Comparison of ENCODE assay signal across 28 cellular contexts in the genomic region with DNA sequence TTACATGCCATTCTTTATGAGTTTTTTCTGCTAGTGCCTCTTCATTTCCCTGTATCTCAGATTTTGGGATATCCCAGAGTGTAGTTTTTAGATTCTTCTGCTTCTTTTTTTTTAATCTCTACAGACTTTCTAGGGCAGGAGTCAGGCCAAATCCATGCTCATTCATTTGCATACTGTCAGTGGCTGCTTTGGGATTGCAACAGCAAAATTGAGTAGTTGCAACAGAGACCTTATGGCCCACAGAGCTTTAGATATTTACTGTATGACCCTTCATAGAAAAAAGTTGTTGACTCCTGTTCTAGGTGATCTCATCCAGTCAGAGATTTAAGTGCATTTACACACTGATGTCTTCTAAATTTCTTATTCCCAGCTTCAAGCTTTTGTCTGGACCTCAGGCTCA. TPM values are rescaled to one million over a fixed set of nuclear protein-coding genes. Genes with fewer than 3 reads are reported as not detected.
DNase-seq lines count a peak whose midpoint lies in the region; ATAC-seq, FAIRE-seq and TF ChIP-seq lines count a peak whose summit lies in the region.
"Had no signal": no experiment of that assay in that cellular context is flagged by ENCODE, and none has a peak within 500 bp of the region (broad histone marks: within the 10 kb centered on the region; RNA-seq: fewer than 3 reads in every experiment).

No MANE protein-coding gene starts in this region.

- H3K27me3 ChIP-seq in HepG2 (ENCODE audit: control insufficient read depth in 1 of 2, insufficient read depth in 2 of 2, low read length in 2 of 2) (no peaks in the 10 kb centered on the region), prostate gland (replicated peaks; ENCODE audit: insufficient read depth) (no peaks in the 10 kb centered on the region)
- H3K27me3 ChIP-seq: colonic mucosa, spleen had no signal

- H3K4me2 ChIP-seq in HepG2 (ENCODE audit: low read depth, low read length) = no peak overlapping the region

- H3K4me3 ChIP-seq in choroid plexus epithelial cell (ENCODE audit: low read depth, low read length) (no peak overlapping the region), HepG2 (replicated peaks in 1 of 3; ENCODE audit: insufficient read depth in 1 of 3, low read depth in 2 of 3, low read length in 3 of 3) (no peak overlapping the region), prostate gland (no peak overlapping the region)
- H3K4me3 ChIP-seq: colonic mucosa, spleen had no signal

- H3K9me3 Mint-ChIP-seq in stimulated activated naive B cell treated with anti-CD40 and anti-IgM and Interleukin-4, amounts not matched to agents 10 μg/mL and 1 μg/mL and 100 μg/mL, for 72 hours = peaks cover 28 to 30% of the 10 kb centered on the region in 2 donors

- no peak for TF ChIP-seq RAD21 in HepG2 (CRISPR knock-in tag; IDR thresholded peaks at IDR 0.05)

- H3K9me3 ChIP-seq in HepG2 (ENCODE audit: low read length) (no peaks in the 10 kb centered on the region; the same call in 1 of the 2 replicates), prostate gland (no peaks in the 10 kb centered on the region)
- H3K9me3 ChIP-seq: colonic mucosa had no signal

- peaks cover 14% of the 10 kb centered on the region for H3K79me2 ChIP-seq in HepG2 (ENCODE audit: insufficient read depth, low read length)

- CTCF ChIA-PET in HepG2 (lab: Yijun Ruan, JAX; ENCODE audit: low intra/inter-chr PET ratio, low total read pairs) = no interaction called here

- no peaks in the 10 kb centered on the region; the same call in 1 of the 2 replicates for H4K20me1 ChIP-seq in HepG2 (ENCODE audit: insufficient read depth, low read length)

- H3K27ac Mint-ChIP-seq in stimulated activated naive B cell treated with anti-CD40 and anti-IgM and Interleukin-4, amounts not matched to agents 10 μg/mL and 1 μg/mL and 100 μg/mL, for 72 hours = no peak overlapping the region
- H3K27ac Mint-ChIP-seq: activated CD4-positive, alpha-beta memory T cell treated with anti-CD3 and anti-CD28 coated beads for 36 hours; activated naive CD4-positive, alpha-beta T cell treated with anti-CD3 and anti-CD28 coated beads for 36 hours; activated T-helper 1 cell treated with anti-CD3 and anti-CD28 coated beads, Interleukin-12 subunit alpha, Interleukin-12 subunit beta, Interleukin-2, Interleukin-4 antibody, amounts not matched to agents 30 ng/mL and 10 ng/mL and 1 ng/mL, durations not matched to agents 14 hours and 24 hours and 36 hours; CD4-positive, alpha-beta T cell; effector memory CD8-positive, alpha-beta T cell; natural killer cell treated with Interleukin-12 subunit alpha and Interleukin-12 subunit beta and Interleukin-15 and Interleukin-18, amount 100 ng/mL, for 72 hours; T-helper 1 cell treated with Interleukin-12 subunit alpha and Interleukin-12 subunit beta and Interleukin-4 antibody, amounts not matched to agents 30 μg/mL and 1 μg/mL, for 36 hours had no signal

- no peaks in the 10 kb centered on the region for H3K27me3 Mint-ChIP-seq in stimulated activated naive B cell treated with anti-CD40 and anti-IgM and Interleukin-4, amounts not matched to agents 10 μg/mL and 1 μg/mL and 100 μg/mL, for 72 hours
- H3K27me3 Mint-ChIP-seq: activated CD4-positive, alpha-beta memory T cell treated with anti-CD3 and anti-CD28 coated beads for 36 hours; CD4-positive, alpha-beta T cell; effector memory CD8-positive, alpha-beta T cell; natural killer cell treated with Interleukin-12 subunit alpha and Interleukin-12 subunit beta and Interleukin-15 and Interleukin-18, amount 100 ng/mL, for 72 hours had no signal

- POLR2A ChIA-PET in HepG2 (lab: Yijun Ruan, JAX) = no interaction called here

- TF ChIP-seq POLR2A in HepG2 (IDR thresholded peaks at IDR 0.05; ENCODE audit: insufficient read depth in 1 of 2, low read depth in 2 of 2, low read length in 2 of 2) (no peak), prostate gland (IDR thresholded peaks at IDR 0.05) (no peak)

- in situ Hi-C loops in HepG2 (cut with HindIII; ENCODE audit: extremely low pct_ligation_motif_present, low pct_unique_long_range_greater_than_20kb) = no loop called here

- H3K4me1 ChIP-seq in HepG2 (ENCODE audit: insufficient read depth, low read length) = peaks cover 41% of the 10 kb centered on the region
- no peaks in the 10 kb centered on the region for H3K4me1 ChIP-seq in prostate gland (replicated peaks)
- H3K4me1 ChIP-seq: colonic mucosa had no signal

- peaks cover 64 to 82% of the 10 kb centered on the region in 2 donors for H3K36me3 Mint-ChIP-seq in stimulated activated naive B cell treated with anti-CD40 and anti-IgM and Interleukin-4, amounts not matched to agents 10 μg/mL and 1 μg/mL and 100 μg/mL, for 72 hours

- peak; percentile 1 for DNase-seq in SIG-M5 treated with dmso at 0.1 percent for 504 hours (lab: John Stamatoyannopoulos, UW; ENCODE audit: unreplicated experiment)
- no peak for DNase-seq in SIG-M5 (lab: John Stamatoyannopoulos, UW)
- peak; percentile 68 for DNase-seq in choroid plexus epithelial cell (ENCODE audit: low read depth)
- peak; percentile 10 for DNase-seq in HepG2 (ENCODE audit: low spot score)
- DNase-seq in prostate gland (ENCODE audit: low spot score) = no peak
- DNase-seq in NCI-H128 (lab: John Stamatoyannopoulos, UW; ENCODE audit: unreplicated experiment) = no peak
- DNase-seq in stimulated activated naive B cell treated with anti-CD40 and anti-IgM and Interleukin-4, amounts not matched to agents 10 μg/mL and 1 μg/mL and 100 μg/mL, for 72 hours = no peak
- DNase-seq: 8988T; activated CD4-positive, alpha-beta memory T cell treated with anti-CD3 and anti-CD28 coated beads for 36 hours; activated CD8-positive, alpha-beta memory T cell treated with anti-CD3 and anti-CD28 coated beads, Interleukin-2, amount 50 U/mL, for 4 hours; activated naive CD4-positive, alpha-beta T cell treated with anti-CD3 and anti-CD28 coated beads for 36 hours; amniotic stem cell; CD4-positive, alpha-beta T cell; colonic mucosa; effector memory CD8-positive, alpha-beta T cell; EL; erythroblast; islet precursor cell; NCI-H1105; NCI-H2029; spleen had no signal

- H3K36me3 ChIP-seq in HepG2 (replicated peaks in 1 of 2; ENCODE audit: control insufficient read depth in 1 of 2, insufficient read depth in 2 of 2, low read length in 2 of 2) (no peaks in the 10 kb centered on the region), prostate gland (no peaks in the 10 kb centered on the region)
- H3K36me3 ChIP-seq: colonic mucosa had no signal

- H2AFZ ChIP-seq in HepG2 (ENCODE audit: low read length) = no peak overlapping the region

- TF ChIP-seq EP300 in HepG2 (IDR thresholded peaks at IDR 0.05; ENCODE audit: low read depth in 2 of 2, low read length in 2 of 2) (no peak), HepG2 (CRISPR knock-in tag; IDR thresholded peaks at IDR 0.05; ENCODE audit: borderline replicate concordance) (no peak)

- intact Hi-C loops in HepG2 (cut with micrococcal nuclease; ENCODE audit: unreplicated experiment) = loop anchor here (5.0 kb wide), 1 partner anchor 33 kb away; no protein-coding TSS in a partner anchor
- intact Hi-C loops in prostate gland (cut with DNase I) = no loop called here

- ATAC-seq in HepG2 (no peak), GM21576 (IDR thresholded peaks at IDR 0.05; ENCODE audit: unreplicated experiment) (no peak)
- no peak for ATAC-seq in stimulated activated naive B cell treated with anti-CD40 and anti-IgM and Interleukin-4, amounts not matched to agents 10 μg/mL and 1 μg/mL and 100 μg/mL, for 72 hours (replicated peaks)
- ATAC-seq: activated CD4-positive, CD25-positive, alpha-beta regulatory T cell treated with anti-CD3 and anti-CD28 coated beads, Interleukin-2, amount 50 U/mL, for 24 hours; effector memory CD8-positive, alpha-beta T cell; natural killer cell treated with Interleukin-12 subunit alpha and Interleukin-12 subunit beta and Interleukin-15 and Interleukin-18, amount 100 ng/mL, for 72 hours had no signal

- H3K27ac ChIP-seq in HepG2 (ENCODE audit: extremely low read length, insufficient read depth, low read length) (no peak overlapping the region), prostate gland (no peak overlapping the region)
- H3K27ac ChIP-seq: colonic mucosa, spleen had no signal

- no peak overlapping the region for H3K9ac ChIP-seq in HepG2 (ENCODE audit: insufficient read depth, low read depth, low read length)

- no peak for FAIRE-seq in HepG2 (lab: Jason Lieb, UNC)
- FAIRE-seq: GM12892, H54 had no signal

- H3K4me1 Mint-ChIP-seq in stimulated activated naive B cell treated with anti-CD40 and anti-IgM and Interleukin-4, amounts not matched to agents 10 μg/mL and 1 μg/mL and 100 μg/mL, for 72 hours = peaks cover 15 to 30% of the 10 kb centered on the region in 2 donors

- no TSS peak for BruUV-seq in HepG2 (replicated peaks; lab: Mats Ljungman, UMichigan)

- no peak overlapping the region for H3K4me3 Mint-ChIP-seq in stimulated activated naive B cell treated with anti-CD40 and anti-IgM and Interleukin-4, amounts not matched to agents 10 μg/mL and 1 μg/mL and 100 μg/mL, for 72 hours
- H3K4me3 Mint-ChIP-seq: activated CD4-positive, alpha-beta memory T cell treated with anti-CD3 and anti-CD28 coated beads for 36 hours; activated naive CD4-positive, alpha-beta T cell treated with anti-CD3 and anti-CD28 coated beads for 36 hours; activated T-helper 1 cell treated with anti-CD3 and anti-CD28 coated beads, Interleukin-12 subunit alpha, Interleukin-12 subunit beta, Interleukin-2, Interleukin-4 antibody, amounts not matched to agents 30 ng/mL and 10 ng/mL and 1 ng/mL, durations not matched to agents 14 hours and 24 hours and 36 hours; CD4-positive, alpha-beta T cell; effector memory CD8-positive, alpha-beta T cell; natural killer cell treated with Interleukin-12 subunit alpha and Interleukin-12 subunit beta and Interleukin-15 and Interleukin-18, amount 100 ng/mL, for 72 hours; T-helper 1 cell treated with Interleukin-12 subunit alpha and Interleukin-12 subunit beta and Interleukin-4 antibody, amounts not matched to agents 30 μg/mL and 1 μg/mL, for 36 hours had no signal

- no peak for TF ChIP-seq CTCF in choroid plexus epithelial cell (conservative IDR thresholded peaks at IDR 0.05; ENCODE audit: low read depth, low read length)
- TF ChIP-seq CTCF in HepG2 (CRISPR knock-in tag; IDR thresholded peaks at IDR 0.05) = no peak
- no peak for TF ChIP-seq CTCF in prostate gland (IDR thresholded peaks at IDR 0.05)

RNA-seq across cellular contexts. Expression of gene ARFIP1, which starts 35.3 kb away (rescaled TPM):
- total RNA-seq in HepG2 (2016; rRNA removed; fragmentation: Illumina TruSeq; extraction: Trizol) (27.7 and 44.8 TPM in 2 replicates), prostate gland (10 to 100 TPM; 34.7 to 38.9 TPM)
- total RNA-seq in HepG2 (2016; cell fraction: cytosol; rRNA removed; fragmentation: Illumina TruSeq; extraction: Trizol; ENCODE audit: low read depth) = 6.2 and 7.8 TPM in 2 replicates
- 28.7 and 47.3 TPM in 2 replicates for total RNA-seq in HepG2 (2016; cell fraction: insoluble cytoplasmic fraction; rRNA removed; fragmentation: Illumina TruSeq; extraction: Trizol)
- 9.7 and 10.8 TPM in 2 replicates for total RNA-seq in HepG2 (2016; cell fraction: membrane; rRNA removed; fragmentation: Illumina TruSeq; extraction: Trizol)
- 19.5 and 20.9 TPM in 2 replicates for total RNA-seq in HepG2 (2016; cell fraction: nucleus; rRNA removed; fragmentation: Illumina TruSeq; extraction: Trizol)
- 7.5 and 9.9 TPM in 2 replicates for polyA plus RNA-seq in HepG2 (2011; rRNA removed)
- 3.8 and 6.0 TPM in 2 replicates for polyA plus RNA-seq in HepG2 (2011; cell fraction: cytosol; rRNA removed)
- polyA plus RNA-seq in HepG2 (2011; cell fraction: nucleus; rRNA removed) = 3.8 and 4.7 TPM in 2 replicates
- 11.8 and 13.3 TPM in 2 replicates for polyA plus RNA-seq in HepG2 (2012)
- 1.5 and 1.7 TPM in 2 replicates for polyA plus RNA-seq in HepG2 (2016; cell fraction: cytosol; fragmentation: Illumina TruSeq; extraction: Trizol; ENCODE audit: low read depth)
- polyA plus RNA-seq in HepG2 (2016; cell fraction: insoluble cytoplasmic fraction; fragmentation: Illumina TruSeq; extraction: Trizol; ENCODE audit: low read depth) = 29.3 and 33.2 TPM in 2 replicates
- polyA plus RNA-seq in HepG2 (2016; cell fraction: membrane; fragmentation: Illumina TruSeq; extraction: Trizol; ENCODE audit: low read depth) = 3.4 and 4.1 TPM in 2 replicates
- polyA plus RNA-seq in HepG2 (2016; cell fraction: nucleus; fragmentation: Illumina TruSeq; extraction: Trizol; ENCODE audit: insufficient read depth, low read depth) = 14.1 and 14.3 TPM in 2 replicates
- 3.8 and 4.2 TPM in 2 replicates for polyA minus RNA-seq in HepG2 (2011; rRNA and poly(A)+ RNA removed; ENCODE audit: low replicate concordance)
- polyA minus RNA-seq in HepG2 (2011; cell fraction: cytosol; rRNA and poly(A)+ RNA removed) = 11.3 and 13.2 TPM in 2 replicates
- 27.2 and 32.3 TPM in 2 replicates for polyA minus RNA-seq in HepG2 (2011; cell fraction: nucleus; rRNA and poly(A)+ RNA removed)

RNA-seq across cellular contexts. Expression of gene TIGD4, which starts 35.5 kb away (rescaled TPM):
- 0.49 and 0.62 TPM in 2 replicates for total RNA-seq in HepG2 (2016; rRNA removed; fragmentation: Illumina TruSeq; extraction: Trizol)
- 0.18 TPM in 1 of 2 replicates, not detected in the other for total RNA-seq in HepG2 (2016; cell fraction: cytosol; rRNA removed; fragmentation: Illumina TruSeq; extraction: Trizol; ENCODE audit: low read depth)
- total RNA-seq in HepG2 (2016; cell fraction: insoluble cytoplasmic fraction; rRNA removed; fragmentation: Illumina TruSeq; extraction: Trizol) = 0.56 and 0.67 TPM in 2 replicates
- 0.21 and 0.37 TPM in 2 replicates for total RNA-seq in HepG2 (2016; cell fraction: membrane; rRNA removed; fragmentation: Illumina TruSeq; extraction: Trizol)
- total RNA-seq in HepG2 (2016; cell fraction: nucleus; rRNA removed; fragmentation: Illumina TruSeq; extraction: Trizol) = 0.93 and 1.3 TPM in 2 replicates
- polyA plus RNA-seq in HepG2 (2011; rRNA removed) = 0.15 and 0.29 TPM in 2 replicates
- 0.03 and 0.05 TPM in 2 replicates for polyA plus RNA-seq in HepG2 (2011; cell fraction: cytosol; rRNA removed)
- polyA plus RNA-seq in HepG2 (2011; cell fraction: nucleus; rRNA removed) = 0.13 and 0.23 TPM in 2 replicates
- 0.24 and 0.34 TPM in 2 replicates for polyA plus RNA-seq in HepG2 (2012)
- polyA plus RNA-seq in HepG2 (2016; cell fraction: cytosol; fragmentation: Illumina TruSeq; extraction: Trizol; ENCODE audit: low read depth) = not detected in 2 replicates
- 0.26 and 0.30 TPM in 2 replicates for polyA plus RNA-seq in HepG2 (2016; cell fraction: insoluble cytoplasmic fraction; fragmentation: Illumina TruSeq; extraction: Trizol; ENCODE audit: low read depth)
- polyA plus RNA-seq in HepG2 (2016; cell fraction: membrane; fragmentation: Illumina TruSeq; extraction: Trizol; ENCODE audit: low read depth) = 0.06 and 0.09 TPM in 2 replicates
- polyA plus RNA-seq in HepG2 (2016; cell fraction: nucleus; fragmentation: Illumina TruSeq; extraction: Trizol; ENCODE audit: insufficient read depth, low read depth) = 1.1 and 1.3 TPM in 2 replicates
- polyA minus RNA-seq in HepG2 (2011; rRNA and poly(A)+ RNA removed; ENCODE audit: low replicate concordance) = 0.08 and 0.14 TPM in 2 replicates
- 0.35 TPM in 1 of 2 replicates, not detected in the other for polyA minus RNA-seq in HepG2 (2011; cell fraction: cytosol; rRNA and poly(A)+ RNA removed)
- polyA minus RNA-seq in HepG2 (2011; cell fraction: nucleus; rRNA and poly(A)+ RNA removed) = 0.39 and 1.6 TPM in 2 replicates
- total RNA-seq in prostate gland = under 1 TPM; 0.28 to 0.64 TPM

Comparison
In these comparisons a context has a peak if more than half of its experiments do, and no peak if none do; other contexts are left out.
1. DNase-seq: peak in SIG-M5 treated with dmso at 0.1 percent for 504 hours (single experiment), choroid plexus epithelial cell (single experiment) and HepG2 (single experiment); none in SIG-M5 (single experiment), prostate gland (single experiment), NCI-H128 (single experiment) and stimulated activated naive B cell treated with anti-CD40 and anti-IgM and Interleukin-4, amounts not matched to agents 10 μg/mL and 1 μg/mL and 100 μg/mL, for 72 hours (single experiment).